Comparison of ENCODE assay signal across 13 cellular contexts in genomic region chr17:68238488-68238887, GRCh38. TPM values are rescaled to one million over a fixed set of nuclear protein-coding genes. Genes with fewer than 3 reads are reported as not detected.
DNase-seq lines count a peak whose midpoint lies in the region; ATAC-seq and TF ChIP-seq lines count a peak whose summit lies in the region.
"Had no signal": no experiment of that assay in that cellular context is flagged by ENCODE, and none has a peak within 500 bp of the region (broad histone marks: within the 10 kb centered on the region; RNA-seq: fewer than 3 reads in every experiment).

No MANE protein-coding gene starts in this region.

- no peak for DNase-seq in activated CD8-positive, alpha-beta memory T cell treated with anti-CD3 and anti-CD28 coated beads, Interleukin-2, amount 10 ng/mL, durations not matched to agents 7 days and 5 days
- no peak for DNase-seq in activated CD8-positive, alpha-beta memory T cell treated with anti-CD3 and anti-CD28 coated beads for 24 hours
- DNase-seq in T-helper 2 cell (peak in 3 of 5 experiments; percentile 29 to 92 (median 31)), esophagus squamous epithelium (lab: John Stamatoyannopoulos, UW) (no peak), tibial nerve (ENCODE audit: low spot score in 2 of 2) (no peak), dedifferentiated amniotic fluid mesenchymal stem cell (ENCODE audit: extremely low spot score) (no peak), NCI-H2227 treated with DMSO at 0.1 percent for 48 hours (lab: John Stamatoyannopoulos, UW) (no peak)
- DNase-seq: ACHN, NCI-H774, SW 1271 had no signal

- no peak for ATAC-seq in activated CD8-positive, alpha-beta memory T cell treated with anti-CD3 and anti-CD28 coated beads, Interleukin-2, amount 10 ng/mL, durations not matched to agents 7 days and 5 days
- ATAC-seq in GM18907 (IDR thresholded peaks at IDR 0.05; ENCODE audit: unreplicated experiment) = no peak

- peaks cover 18% of the 10 kb centered on the region for H3K36me3 Mint-ChIP-seq in activated CD8-positive, alpha-beta memory T cell treated with anti-CD3 and anti-CD28 coated beads, Interleukin-2, amount 10 ng/mL, durations not matched to agents 7 days and 5 days

- no peak for TF ChIP-seq CTCF in esophagus squamous epithelium (IDR thresholded peaks at IDR 0.05)
- TF ChIP-seq CTCF in tibial nerve (IDR thresholded peaks at IDR 0.05) = no peak

- H3K27me3 ChIP-seq in esophagus squamous epithelium (no peaks in the 10 kb centered on the region), tibial nerve (no peaks in the 10 kb centered on the region)
- H3K27me3 ChIP-seq: cardiac muscle cell had no signal

- H3K9me3 ChIP-seq in esophagus squamous epithelium (no peaks in the 10 kb centered on the region), tibial nerve (no peaks in the 10 kb centered on the region)

- peak overlapping the region in 3 of 4 donors; percentile 67 to 81 (median 71) for H3K27ac ChIP-seq in esophagus squamous epithelium
- H3K27ac ChIP-seq in tibial nerve = peak overlapping the region in 3 of 4 donors; percentile 64 to 86 (median 78)
- H3K27ac ChIP-seq: cardiac muscle cell had no signal

- H3K4me1 ChIP-seq in esophagus squamous epithelium (peaks cover 0 to 17% (median 0%) of the 10 kb centered on the region in 3 donors), tibial nerve (peaks cover 0 to 12% (median 3%) of the 10 kb centered on the region in 4 donors)

- TF ChIP-seq POLR2A in esophagus squamous epithelium (IDR thresholded peaks at IDR 0.05) = no peak
- TF ChIP-seq POLR2A in tibial nerve (IDR thresholded peaks at IDR 0.05) = no peak

- H3K4me3 ChIP-seq in esophagus squamous epithelium = no peak overlapping the region
- no peak overlapping the region for H3K4me3 ChIP-seq in tibial nerve
- H3K4me3 ChIP-seq: cardiac muscle cell had no signal

- CTCF ChIA-PET in activated CD8-positive, alpha-beta memory T cell treated with anti-CD3 and anti-CD28 coated beads, Interleukin-2, amount 10 ng/mL, durations not matched to agents 7 days and 5 days (lab: Charles Lee) = interaction anchor here (0.7 to 3.9 kb wide), 11 partner anchors 10 to 222 kb away, joined by 3 to 21 read pairs (median 3); partner anchors contain the start of genes AMZ2, ARSG and SLC16A6

- TF ChIP-seq EP300 in tibial nerve (IDR thresholded peaks at IDR 0.05) = no peak

- intact Hi-C loops in esophagus squamous epithelium (cut with DNase I) = no loop called here

- H3K36me3 ChIP-seq in esophagus squamous epithelium (no peaks in the 10 kb centered on the region), tibial nerve (no peaks in the 10 kb centered on the region)
- H3K36me3 ChIP-seq: cardiac muscle cell had no signal

- peak overlapping the region; percentile 76 for H3K4me3 Mint-ChIP-seq in activated CD8-positive, alpha-beta memory T cell treated with anti-CD3 and anti-CD28 coated beads, Interleukin-2, amount 10 ng/mL, durations not matched to agents 7 days and 5 days
- H3K4me3 Mint-ChIP-seq: neural crest cell had no signal

- WGBS in esophagus squamous epithelium, 2 donors = 46 to 61% methylated on average over 2 of the region's 2 CpGs
- WGBS in tibial nerve, 2 donors = 80 to 88% methylated on average over 2 of the region's 2 CpGs

- H3K9me3 Mint-ChIP-seq in activated CD8-positive, alpha-beta memory T cell treated with anti-CD3 and anti-CD28 coated beads, Interleukin-2, amount 10 ng/mL, durations not matched to agents 7 days and 5 days (ENCODE audit: low read depth) = no peaks in the 10 kb centered on the region
- H3K9me3 Mint-ChIP-seq: neural crest cell had no signal

- H3K27ac Mint-ChIP-seq in activated CD8-positive, alpha-beta memory T cell treated with anti-CD3 and anti-CD28 coated beads, Interleukin-2, amount 10 ng/mL, durations not matched to agents 7 days and 5 days = peak overlapping the region; percentile 99

- peaks cover 65% of the 10 kb centered on the region for H3K4me1 Mint-ChIP-seq in activated CD8-positive, alpha-beta memory T cell treated with anti-CD3 and anti-CD28 coated beads, Interleukin-2, amount 10 ng/mL, durations not matched to agents 7 days and 5 days

- H3K27me3 Mint-ChIP-seq in activated CD8-positive, alpha-beta memory T cell treated with anti-CD3 and anti-CD28 coated beads, Interleukin-2, amount 10 ng/mL, durations not matched to agents 7 days and 5 days = no peaks in the 10 kb centered on the region

RNA-seq across cellular contexts. Expression of gene AMZ2, which starts 9.4 kb away (rescaled TPM):
- total RNA-seq in activated CD8-positive, alpha-beta memory T cell treated with anti-CD3 and anti-CD28 coated beads, Interleukin-2, amount 10 ng/mL, durations not matched to agents 7 days and 5 days = 100 to 1,000 TPM; 106 to 107 TPM
- total RNA-seq in esophagus squamous epithelium (10 to 100 TPM; 13.7 to 47.7 (median 35.1) TPM), tibial nerve (10 to 100 TPM; 27.6 to 38.2 (median 31.7) TPM)

RNA-seq across cellular contexts. Expression of gene SLC16A6, which starts 52.4 kb away (rescaled TPM):
- 10 to 100 TPM in 1 of 2 experiments, 1 to 10 TPM in 1; 6.0 to 10.7 TPM for total RNA-seq in activated CD8-positive, alpha-beta memory T cell treated with anti-CD3 and anti-CD28 coated beads, Interleukin-2, amount 10 ng/mL, durations not matched to agents 7 days and 5 days
- total RNA-seq in esophagus squamous epithelium (10 to 100 TPM in 3 of 4 donors, 1 to 10 TPM in 1; 9.2 to 20.9 (median 17.8) TPM), tibial nerve (under 1 TPM in 2 of 4 donors, not detected in 2; 0.20 to 0.90 TPM)

RNA-seq across cellular contexts. Expression of gene ARSG, which starts 52.8 kb away (rescaled TPM):
- 10 to 100 TPM; 12.5 to 24.6 TPM for total RNA-seq in activated CD8-positive, alpha-beta memory T cell treated with anti-CD3 and anti-CD28 coated beads, Interleukin-2, amount 10 ng/mL, durations not matched to agents 7 days and 5 days
- 1 to 10 TPM; 6.1 to 8.9 (median 7.0) TPM for total RNA-seq in esophagus squamous epithelium
- 10 to 100 TPM in 1 of 4 donors, 1 to 10 TPM in 3; 2.1 to 11.4 (median 4.1) TPM for total RNA-seq in tibial nerve

Comparison
In these comparisons a context has a peak if more than half of its experiments do, and no peak if none do; other contexts are left out.
1. DNase-seq: peak in T-helper 2 cell (3 of 5); none in activated CD8-positive, alpha-beta memory T cell treated with anti-CD3 and anti-CD28 coated beads, Interleukin-2, amount 10 ng/mL, durations not matched to agents 7 days and 5 days (single experiment), activated CD8-positive, alpha-beta memory T cell treated with anti-CD3 and anti-CD28 coated beads for 24 hours (single experiment), esophagus squamous epithelium (single experiment), tibial nerve (0 of 2), dedifferentiated amniotic fluid mesenchymal stem cell (single experiment) and NCI-H2227 treated with DMSO at 0.1 percent for 48 hours (single experiment).